Comparison of ENCODE assay signal across 30 cellular contexts in the genomic region with DNA sequence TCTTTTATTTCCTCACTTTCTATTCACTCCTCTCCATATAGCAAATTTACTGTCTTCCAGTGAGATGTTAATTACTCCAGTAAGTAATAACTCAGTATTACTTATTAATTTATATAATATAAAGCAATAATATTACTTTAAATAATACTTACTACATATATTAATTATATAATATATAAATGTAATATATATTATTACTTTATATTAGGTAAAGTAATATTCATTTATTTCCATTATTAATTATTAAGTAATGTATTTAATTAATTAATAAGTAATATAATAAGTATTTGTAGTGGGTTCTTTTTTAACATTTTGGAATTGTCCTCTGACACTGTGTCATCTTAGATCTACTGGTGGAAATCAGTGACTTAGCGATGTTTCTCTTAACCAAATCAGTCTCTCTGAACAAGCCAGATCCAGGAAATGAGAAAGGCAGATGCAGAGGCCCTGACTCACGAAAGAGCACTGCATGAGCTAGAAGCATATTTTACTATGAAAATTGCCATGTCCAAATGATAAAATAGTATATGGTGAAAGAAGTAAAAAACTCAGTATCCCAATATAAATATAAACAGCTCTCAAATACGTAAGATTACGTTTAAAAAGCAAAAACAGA.
DNase-seq lines count a peak whose midpoint lies in the region; ATAC-seq, FAIRE-seq and TF ChIP-seq lines count a peak whose summit lies in the region.
"Had no signal": no experiment of that assay in that cellular context is flagged by ENCODE, and none has a peak within 500 bp of the region (broad histone marks: within the 10 kb centered on the region; RNA-seq: fewer than 3 reads in every experiment).

No MANE protein-coding gene starts in this region.

- H3F3A ChIP-seq in SK-N-SH (replicated peaks; ENCODE audit: insufficient read depth) (no peaks in the 10 kb centered on the region), smooth muscle cell (ENCODE audit: low read depth) (peaks cover 6% of the 10 kb centered on the region)

- H3K27me3 ChIP-seq in SK-N-SH (ENCODE audit: insufficient read depth) (no peaks in the 10 kb centered on the region), astrocyte (ENCODE audit: insufficient read depth, low read length) (no peaks in the 10 kb centered on the region), smooth muscle cell (ENCODE audit: low read depth) (no peaks in the 10 kb centered on the region)
- H3K27me3 ChIP-seq: heart right ventricle, neutrophil had no signal

- TF ChIP-seq CTCF in SK-N-SH (IDR thresholded peaks at IDR 0.05) (no peak), astrocyte (IDR thresholded peaks at IDR 0.05; ENCODE audit: insufficient read depth, low read depth, low read length) (no peak), fibroblast of pulmonary artery (IDR thresholded peaks at IDR 0.05; ENCODE audit: low read length, missing control alignments) (no peak), smooth muscle cell (IDR thresholded peaks at IDR 0.05; ENCODE audit: borderline replicate concordance, insufficient read depth, poor library complexity, severe bottlenecking) (no peak)

- no peak for TF ChIP-seq RAD21 in SK-N-SH (IDR thresholded peaks at IDR 0.05; ENCODE audit: low read length)

- H3K4me3 Mint-ChIP-seq in astrocyte (ENCODE audit: unreplicated experiment): no peak overlapping the region
- H3K4me3 Mint-ChIP-seq: activated CD8-positive, alpha-beta T cell treated with anti-CD3 and anti-CD28 coated beads for 36 hours; activated naive CD8-positive, alpha-beta T cell treated with anti-CD3 and anti-CD28 coated beads, Interleukin-2, amount 10 ng/mL, durations not matched to agents 7 days and 5 days; brain; CD4-positive, alpha-beta memory T cell; GM23338; stimulated activated effector memory CD8-positive, alpha-beta T cell treated with anti-CD3 and anti-CD28 coated beads, Interleukin-12 subunit alpha, Interleukin-12 subunit beta, amount 100 ng/mL, for 72 hours had no signal

- no peak for TF ChIP-seq EP300 in SK-N-SH (IDR thresholded peaks at IDR 0.05; ENCODE audit: borderline replicate concordance in 1 of 2, low read depth in 1 of 2, low read length in 1 of 2)

- ATAC-seq in SK-N-SH treated with all-trans-retinoic acid at 6 μM for 48 hours: no peak
- no peak for ATAC-seq in GM18867 (IDR thresholded peaks at IDR 0.05; ENCODE audit: unreplicated experiment)
- ATAC-seq: activated CD8-positive, alpha-beta T cell treated with anti-CD3 and anti-CD28 coated beads for 36 hours; GM23338; heart right ventricle; left cardiac atrium; stimulated activated effector memory CD8-positive, alpha-beta T cell treated with anti-CD3 and anti-CD28 coated beads, Interleukin-12 subunit alpha, Interleukin-12 subunit beta, amount 100 ng/mL, for 72 hours had no signal

- peaks cover 15% of the 10 kb centered on the region for H3K4me1 Mint-ChIP-seq in astrocyte (ENCODE audit: low read depth, unreplicated experiment)
- H3K4me1 Mint-ChIP-seq: brain; GM23338; stimulated activated effector memory CD8-positive, alpha-beta T cell treated with anti-CD3 and anti-CD28 coated beads, Interleukin-12 subunit alpha, Interleukin-12 subunit beta, amount 100 ng/mL, for 72 hours had no signal

- POLR2A ChIA-PET in SK-N-SH (lab: Yijun Ruan, JAX): no interaction called here

- FAIRE-seq in astrocyte (lab: Jason Lieb, UNC): no peak

- H3K4me2 ChIP-seq in SK-N-SH (no peak overlapping the region), astrocyte (ENCODE audit: low read length) (no peak overlapping the region), smooth muscle cell (peak overlapping the region; percentile 58)
- H3K4me2 ChIP-seq: GM23338 had no signal

- H3K4me1 ChIP-seq in SK-N-SH (ENCODE audit: control insufficient read depth in 1 of 2, insufficient read depth in 2 of 2, low read depth in 1 of 2, low read length in 1 of 2) (no peaks in the 10 kb centered on the region; a peak in 1 of 4 replicates), astrocyte (ENCODE audit: insufficient read depth, low read length) (peaks cover 8% of the 10 kb centered on the region), smooth muscle cell (ENCODE audit: low read depth) (no peaks in the 10 kb centered on the region)
- H3K4me1 ChIP-seq: heart right ventricle had no signal

- H4K20me1 ChIP-seq in SK-N-SH (ENCODE audit: insufficient read depth): no peaks in the 10 kb centered on the region
- no peaks in the 10 kb centered on the region for H4K20me1 ChIP-seq in astrocyte (ENCODE audit: insufficient read depth, low read length)
- H4K20me1 ChIP-seq in smooth muscle cell (ENCODE audit: low read depth): no peaks in the 10 kb centered on the region

- H3K9me3 Mint-ChIP-seq in astrocyte (ENCODE audit: unreplicated experiment): no peaks in the 10 kb centered on the region
- H3K9me3 Mint-ChIP-seq: GM23338 had no signal

- peaks cover 0 to 5% of the 10 kb centered on the region in 2 experiments for H3K36me3 ChIP-seq in SK-N-SH (replicated peaks in 1 of 2; ENCODE audit: control insufficient read depth in 1 of 2, insufficient read depth in 2 of 2, low read length in 1 of 2)
- no peaks in the 10 kb centered on the region for H3K36me3 ChIP-seq in astrocyte (ENCODE audit: insufficient read depth, low read length)
- no peaks in the 10 kb centered on the region for H3K36me3 ChIP-seq in smooth muscle cell (ENCODE audit: low read depth)
- H3K36me3 ChIP-seq: heart right ventricle, neutrophil had no signal

- H2AFZ ChIP-seq in SK-N-SH (ENCODE audit: low read depth) (0 out of 2 replicates have a peak overlapping the region, but pooled peaks have one; percentile 12), astrocyte (ENCODE audit: low read depth, low read length) (no peak overlapping the region), smooth muscle cell (ENCODE audit: low read depth) (peak overlapping the region; percentile 82)
- H2AFZ ChIP-seq: GM23338 had no signal

- CTCF ChIA-PET in SK-N-SH (lab: Yijun Ruan, JAX): no interaction called here

- H3K27me3 Mint-ChIP-seq in astrocyte (ENCODE audit: low read depth, unreplicated experiment): no peaks in the 10 kb centered on the region
- H3K27me3 Mint-ChIP-seq: activated CD8-positive, alpha-beta T cell treated with anti-CD3 and anti-CD28 coated beads for 36 hours; activated naive CD8-positive, alpha-beta T cell treated with anti-CD3 and anti-CD28 coated beads, Interleukin-2, amount 10 ng/mL, durations not matched to agents 7 days and 5 days had no signal

- H3K4me3 ChIP-seq in SK-N-SH (ENCODE audit: low read depth in 2 of 2, low read length in 1 of 2) (no peak overlapping the region), astrocyte (ENCODE audit: insufficient read depth, low read depth, low read length) (no peak overlapping the region), fibroblast of pulmonary artery (replicated peaks; ENCODE audit: low read depth, low read length) (no peak overlapping the region), smooth muscle cell (no peak overlapping the region)
- H3K4me3 ChIP-seq: coronary artery, GM23338, heart right ventricle had no signal

- H3K79me2 ChIP-seq in SK-N-SH (ENCODE audit: insufficient read depth) (no peaks in the 10 kb centered on the region), astrocyte (ENCODE audit: insufficient read depth, low read length) (no peaks in the 10 kb centered on the region), smooth muscle cell (ENCODE audit: low read depth) (no peaks in the 10 kb centered on the region)

- DNase-seq in SK-N-SH (no peak), astrocyte (ENCODE audit: low read depth) (peak; percentile 53), fibroblast of pulmonary artery (ENCODE audit: low read depth) (peak; percentile 65), smooth muscle cell (lab: John Stamatoyannopoulos, UW; ENCODE audit: unreplicated experiment) (no peak), NCI-H1092 (lab: John Stamatoyannopoulos, UW) (no peak), NCI-H446 treated with DMSO at 0.1 percent for 48 hours (lab: John Stamatoyannopoulos, UW) (no peak)
- DNase-seq: activated CD4-positive, CD25-positive, alpha-beta regulatory T cell treated with anti-CD3 and anti-CD28 coated beads, Interleukin-2, amount 50 U/mL, for 72 hours; activated CD8-positive, alpha-beta T cell treated with anti-CD3 and anti-CD28 coated beads for 36 hours; activated effector memory CD4-positive, alpha-beta T cell treated with Interleukin-2 at 50 U/mL for 16 hours; activated naive CD8-positive, alpha-beta T cell treated with anti-CD3 and anti-CD28 coated beads, Interleukin-2, amount 10 ng/mL, durations not matched to agents 7 days and 5 days; activated T-cell treated with anti-CD3 and anti-CD28 coated beads for 4 hours; AML-193; CD4-positive, alpha-beta memory T cell; DMS153; GF-D8; heart right ventricle; Kasumi-1; left cardiac atrium; NCI-H1048; NCI-H187 treated with DMSO at 0.1 percent for 48 hours; NCI-H82; T-helper 9 cell had no signal

- whole genome bisulfite sequencing in SK-N-SH (ENCODE audit: low lambda C conversion rate): 84% methylated on average over 4 of the region's 4 CpGs
- WGBS in smooth muscle cell (ENCODE audit: low lambda C conversion rate): 46% methylated on average over 4 of the region's 4 CpGs

- H3K27ac Mint-ChIP-seq in astrocyte (ENCODE audit: unreplicated experiment): peak overlapping the region; percentile 64
- H3K27ac Mint-ChIP-seq: activated CD8-positive, alpha-beta T cell treated with anti-CD3 and anti-CD28 coated beads for 36 hours; activated naive CD8-positive, alpha-beta T cell treated with anti-CD3 and anti-CD28 coated beads, Interleukin-2, amount 10 ng/mL, durations not matched to agents 7 days and 5 days; brain; CD4-positive, alpha-beta memory T cell; GM23338; stimulated activated effector memory CD8-positive, alpha-beta T cell treated with anti-CD3 and anti-CD28 coated beads, Interleukin-12 subunit alpha, Interleukin-12 subunit beta, amount 100 ng/mL, for 72 hours had no signal

- H3K9ac ChIP-seq in SK-N-SH (no peak overlapping the region), astrocyte (ENCODE audit: low read length) (no peak overlapping the region), smooth muscle cell (ENCODE audit: low read depth) (peak overlapping the region; percentile 37)

- 0 out of 4 replicates have a peak overlapping the region, but pooled peaks of 1 of the 2 experiments have one; percentile 10 for H3K27ac ChIP-seq in SK-N-SH (ENCODE audit: low read depth in 2 of 2, low read length in 1 of 2)
- H3K27ac ChIP-seq in astrocyte (ENCODE audit: low read depth, low read length): no peak overlapping the region
- H3K27ac ChIP-seq in smooth muscle cell (ENCODE audit: low read depth): peak overlapping the region; percentile 85
- H3K27ac ChIP-seq: 22Rv1, coronary artery, heart right ventricle, neutrophil had no signal

- no peaks in the 10 kb centered on the region for H3K36me3 Mint-ChIP-seq in astrocyte (ENCODE audit: low read depth, unreplicated experiment)
- H3K36me3 Mint-ChIP-seq: brain; CD4-positive, alpha-beta memory T cell; stimulated activated effector memory CD8-positive, alpha-beta T cell treated with anti-CD3 and anti-CD28 coated beads, Interleukin-12 subunit alpha, Interleukin-12 subunit beta, amount 100 ng/mL, for 72 hours had no signal

- H3K9me2 ChIP-seq in SK-N-SH: no peaks in the 10 kb centered on the region

- H3K9me3 ChIP-seq in SK-N-SH (0 out of 2 replicates have a peak, but pooled peaks cover 9% of the 10 kb centered on the region), astrocyte (ENCODE audit: insufficient read depth, low read depth, low read length) (no peaks in the 10 kb centered on the region), smooth muscle cell (replicated peaks; ENCODE audit: low read depth) (no peaks in the 10 kb centered on the region)
- H3K9me3 ChIP-seq: neutrophil had no signal

TF ChIP-seq in SK-N-SH treated with all-trans-retinoic acid at 6 μM for 48 hours, 23 proteins besides CTCF, POLR2A, EP300 and RAD21 (continues in another document):
- no peak for TF ChIP-seq TOX (CRISPR knock-in tag; IDR thresholded peaks at IDR 0.05; ENCODE audit: borderline replicate concordance)

Comparison
In these comparisons a context has a peak if more than half of its experiments do, and no peak if none do; other contexts are left out.
1. DNase-seq: peak in astrocyte (single experiment) and fibroblast of pulmonary artery (single experiment); none in SK-N-SH (single experiment), smooth muscle cell (single experiment), NCI-H1092 (single experiment) and NCI-H446 treated with DMSO at 0.1 percent for 48 hours (single experiment).